Comparison of ENCODE assay signal across 25 cellular contexts in the genomic region with DNA sequence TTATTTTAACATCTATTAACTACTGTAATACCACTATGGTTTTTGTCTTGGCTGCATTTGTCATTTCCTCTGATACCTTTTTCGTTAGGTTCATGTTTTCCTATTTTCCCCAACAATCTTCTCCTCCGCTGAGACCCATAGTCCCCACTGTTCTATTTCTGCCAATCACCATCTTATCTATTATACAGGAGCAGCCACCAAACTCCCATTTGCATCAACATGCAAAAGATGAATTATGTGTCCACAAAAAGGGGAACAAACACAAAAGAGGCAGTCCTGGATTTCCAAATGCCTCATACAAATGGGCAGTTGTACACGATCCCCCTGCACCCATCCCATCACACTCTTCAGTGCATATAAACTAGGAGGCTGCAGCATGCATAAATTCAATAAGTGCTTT.
"Had no signal": no experiment of that assay in that cellular context is flagged by ENCODE, and none has a peak within 500 bp of the region (broad histone marks: within the 10 kb centered on the region; RNA-seq: fewer than 3 reads in every experiment).

No MANE protein-coding gene starts in this region.

- H3K27ac Mint-ChIP-seq: activated B cell treated with CpG ODN at 0.5 μM for 24 hours; activated CD4-positive, alpha-beta memory T cell treated with anti-CD3 and anti-CD28 coated beads for 36 hours; activated CD4-positive, alpha-beta T cell treated with anti-CD3 and anti-CD28 coated beads for 36 hours; activated naive CD4-positive, alpha-beta T cell treated with anti-CD3 and anti-CD28 coated beads, Interleukin-2, amount 10 ng/mL, durations not matched to agents 7 days and 5 days; activated naive CD8-positive, alpha-beta T cell treated with anti-CD3 and anti-CD28 coated beads, Interleukin-2, amount 50 U/mL, for 24 hours; naive thymus-derived CD4-positive, alpha-beta T cell; stimulated activated memory B cell treated with anti-CD40 and anti-IgM and Interleukin-4, amounts not matched to agents 10 μg/mL and 1 μg/mL and 100 μg/mL, for 72 hours had no signal

- ATAC-seq: activated CD4-positive, alpha-beta T cell treated with anti-CD3 and anti-CD28 coated beads for 36 hours; activated naive CD8-positive, alpha-beta T cell treated with anti-CD3 and anti-CD28 coated beads, Interleukin-2, amount 50 U/mL, for 24 hours; left lung; naive thymus-derived CD4-positive, alpha-beta T cell; right lobe of liver; stimulated activated memory B cell treated with anti-CD40 and anti-IgM and Interleukin-4, amounts not matched to agents 10 μg/mL and 1 μg/mL and 100 μg/mL, for 72 hours had no signal

- H3K36me3 ChIP-seq: esophagus muscularis mucosa, left lung, right lobe of liver, stomach, suprapubic skin, uterus had no signal

- H3K27ac ChIP-seq: coronary artery, esophagus muscularis mucosa, left lung, right lobe of liver, stomach, suprapubic skin, uterus had no signal

- H3K36me3 Mint-ChIP-seq: activated CD4-positive, alpha-beta memory T cell treated with anti-CD3 and anti-CD28 coated beads for 36 hours; activated naive CD4-positive, alpha-beta T cell treated with anti-CD3 and anti-CD28 coated beads, Interleukin-2, amount 10 ng/mL, durations not matched to agents 7 days and 5 days; naive thymus-derived CD4-positive, alpha-beta T cell; stimulated activated memory B cell treated with anti-CD40 and anti-IgM and Interleukin-4, amounts not matched to agents 10 μg/mL and 1 μg/mL and 100 μg/mL, for 72 hours had no signal

- FAIRE-seq: frontal cortex, small intestine, TTC549 had no signal

- H3K4me1 ChIP-seq: esophagus muscularis mucosa, left lung, right lobe of liver, stomach, uterus had no signal

- H3K4me1 Mint-ChIP-seq: activated CD4-positive, alpha-beta T cell treated with anti-CD3 and anti-CD28 coated beads for 36 hours; activated naive CD4-positive, alpha-beta T cell treated with anti-CD3 and anti-CD28 coated beads, Interleukin-2, amount 10 ng/mL, durations not matched to agents 7 days and 5 days; activated naive CD8-positive, alpha-beta T cell treated with anti-CD3 and anti-CD28 coated beads, Interleukin-2, amount 50 U/mL, for 24 hours had no signal

- H3K4me3 ChIP-seq: coronary artery, esophagus muscularis mucosa, left lung, lung, right lobe of liver, stomach, suprapubic skin, uterus had no signal

- DNase-seq: activated B cell treated with CpG ODN at 0.5 μM for 24 hours; activated CD4-positive, alpha-beta memory T cell treated with anti-CD3 and anti-CD28 coated beads for 36 hours; activated CD4-positive, alpha-beta T cell treated with anti-CD3 and anti-CD28 coated beads for 36 hours; activated effector memory CD4-positive, alpha-beta T cell treated with anti-CD3 and anti-CD28 coated beads, Interleukin-2, amount 50 U/mL, for 16 hours; activated naive CD4-positive, alpha-beta T cell treated with anti-CD3 and anti-CD28 coated beads, Interleukin-2, amount 10 ng/mL, durations not matched to agents 7 days and 5 days; activated naive CD8-positive, alpha-beta T cell treated with anti-CD3 and anti-CD28 coated beads, Interleukin-2, amount 50 U/mL, for 24 hours; cerebellar nuclear complex; hippocampal formation; left lung; naive thymus-derived CD4-positive, alpha-beta T cell; occipital lobe; posterior cingulate gyrus; right lobe of liver; small intestine; stimulated activated CD4-positive, alpha-beta T cell treated with anti-CD3 and anti-CD28 coated beads, Interleukin-2, amount 100 ng/mL, for 24 hours; stomach; uterus had no signal

- H3K4me3 Mint-ChIP-seq: activated B cell treated with CpG ODN at 0.5 μM for 24 hours; activated CD4-positive, alpha-beta memory T cell treated with anti-CD3 and anti-CD28 coated beads for 36 hours; activated CD4-positive, alpha-beta T cell treated with anti-CD3 and anti-CD28 coated beads for 36 hours; activated naive CD4-positive, alpha-beta T cell treated with anti-CD3 and anti-CD28 coated beads, Interleukin-2, amount 10 ng/mL, durations not matched to agents 7 days and 5 days; activated naive CD8-positive, alpha-beta T cell treated with anti-CD3 and anti-CD28 coated beads, Interleukin-2, amount 50 U/mL, for 24 hours; naive thymus-derived CD4-positive, alpha-beta T cell; neural crest cell; stimulated activated memory B cell treated with anti-CD40 and anti-IgM and Interleukin-4, amounts not matched to agents 10 μg/mL and 1 μg/mL and 100 μg/mL, for 72 hours had no signal

- H3K9me3 ChIP-seq: esophagus muscularis mucosa, left lung, right lobe of liver, stomach, suprapubic skin, uterus had no signal

- H3K27me3 Mint-ChIP-seq: stimulated activated memory B cell treated with anti-CD40 and anti-IgM and Interleukin-4, amounts not matched to agents 10 μg/mL and 1 μg/mL and 100 μg/mL, for 72 hours had no signal

- H3K27me3 ChIP-seq: esophagus muscularis mucosa, left lung, right lobe of liver, stomach, suprapubic skin, uterus had no signal
